11 cellular contexts compared by ENCODE assay signal in genomic region chr12:3432176-3432742, GRCh38. TPM values are rescaled to one million over a fixed set of nuclear protein-coding genes. Genes with fewer than 3 reads are reported as not detected.
DNase-seq lines count a peak whose midpoint lies in the region; ATAC-seq lines count a peak whose summit lies in the region.
"Had no signal": no experiment of that assay in that cellular context is flagged by ENCODE, and none has a peak within 500 bp of the region (broad histone marks: within the 10 kb centered on the region; RNA-seq: fewer than 3 reads in every experiment).

No MANE protein-coding gene starts in this region.

- peak overlapping the region in 1 of 2 donors; percentile 27 for H3K27ac Mint-ChIP-seq in stimulated activated naive CD8-positive, alpha-beta T cell treated with anti-CD3 and anti-CD28 coated beads, Interleukin-15, amount 100 ng/mL, for 72 hours
- H3K27ac Mint-ChIP-seq: brain had no signal

- in situ Hi-C loops in SK-MEL-5 (cut with HindIII; ENCODE audit: low pct_unique_long_range_greater_than_20kb, low sequenced_read_pairs), result no loop called here

- H3K9me3 Mint-ChIP-seq in stimulated activated naive CD8-positive, alpha-beta T cell treated with anti-CD3 and anti-CD28 coated beads, Interleukin-15, amount 100 ng/mL, for 72 hours, result peaks cover 9 to 28% of the 10 kb centered on the region in 2 donors

- ATAC-seq in stimulated activated naive CD8-positive, alpha-beta T cell treated with anti-CD3 and anti-CD28 coated beads, Interleukin-15, amount 100 ng/mL, for 72 hours, result peak; percentile 49
- no peak for ATAC-seq in stimulated activated naive CD8-positive, alpha-beta T cell treated with anti-CD3 and anti-CD28 coated beads, Interleukin-15, Interleukin-2, amounts not matched to agents 100 U/mL and 50 U/mL, for 24 hours
- ATAC-seq in GM21786 (IDR thresholded peaks at IDR 0.05; ENCODE audit: unreplicated experiment) (no peak), HG02840 (IDR thresholded peaks at IDR 0.05; ENCODE audit: low FRiP score, unreplicated experiment) (no peak)

- DNase-seq in stimulated activated naive CD8-positive, alpha-beta T cell treated with anti-CD3 and anti-CD28 coated beads, Interleukin-15, amount 100 ng/mL, for 72 hours, result no peak
- DNase-seq in stimulated activated naive CD8-positive, alpha-beta T cell treated with anti-CD3 and anti-CD28 coated beads, Interleukin-15, Interleukin-2, amounts not matched to agents 100 U/mL and 50 U/mL, for 24 hours, result no peak
- peak; percentile 9 for DNase-seq in SK-MEL-5 (ENCODE audit: low read depth, low spot score)
- peak; percentile 47 for DNase-seq in iPS-NIHi11 (ENCODE audit: low spot score)
- no peak for DNase-seq in DMS114 treated with DMSO at 0.1 percent for 48 hours (lab: John Stamatoyannopoulos, UW; ENCODE audit: unreplicated experiment)
- no peak for DNase-seq in AML-193 (lab: John Stamatoyannopoulos, UW)

- no peak overlapping the region for H3K4me3 Mint-ChIP-seq in stimulated activated naive CD8-positive, alpha-beta T cell treated with anti-CD3 and anti-CD28 coated beads, Interleukin-15, amount 100 ng/mL, for 72 hours
- H3K4me3 Mint-ChIP-seq: brain had no signal

- H3K4me1 Mint-ChIP-seq in stimulated activated naive CD8-positive, alpha-beta T cell treated with anti-CD3 and anti-CD28 coated beads, Interleukin-15, amount 100 ng/mL, for 72 hours, result peaks cover 18% of the 10 kb centered on the region

- peaks cover 21% of the 10 kb centered on the region for H3K27me3 Mint-ChIP-seq in stimulated activated naive CD8-positive, alpha-beta T cell treated with anti-CD3 and anti-CD28 coated beads, Interleukin-15, amount 100 ng/mL, for 72 hours

RNA-seq across cellular contexts. Expression of gene PRMT8, which starts 58.7 kb away (rescaled TPM):
- not detected in 2 replicates for total RNA-seq in SK-MEL-5 (2014; rRNA removed; shearing (Covaris generic))
- polyA plus RNA-seq in SK-MEL-5 (2015; cell fraction: cytosol; rRNA removed), result not detected in 2 replicates
- polyA plus RNA-seq in SK-MEL-5 (2015; cell fraction: nucleus; rRNA removed), result 0.16 TPM in 1 of 2 replicates, not detected in the other
- total RNA-seq: mucosa of gallbladder, subcutaneous adipose tissue had no signal

Comparison
In these comparisons a context has a peak if more than half of its experiments do, and no peak if none do; other contexts are left out.
1. DNase-seq: peak in SK-MEL-5 (single experiment) and iPS-NIHi11 (single experiment); none in stimulated activated naive CD8-positive, alpha-beta T cell treated with anti-CD3 and anti-CD28 coated beads, Interleukin-15, amount 100 ng/mL, for 72 hours (0 of 2), stimulated activated naive CD8-positive, alpha-beta T cell treated with anti-CD3 and anti-CD28 coated beads, Interleukin-15, Interleukin-2, amounts not matched to agents 100 U/mL and 50 U/mL, for 24 hours (single experiment), DMS114 treated with DMSO at 0.1 percent for 48 hours (single experiment) and AML-193 (0 of 2).